ENCODE assay signal across 8 cellular contexts in the genomic region with DNA sequence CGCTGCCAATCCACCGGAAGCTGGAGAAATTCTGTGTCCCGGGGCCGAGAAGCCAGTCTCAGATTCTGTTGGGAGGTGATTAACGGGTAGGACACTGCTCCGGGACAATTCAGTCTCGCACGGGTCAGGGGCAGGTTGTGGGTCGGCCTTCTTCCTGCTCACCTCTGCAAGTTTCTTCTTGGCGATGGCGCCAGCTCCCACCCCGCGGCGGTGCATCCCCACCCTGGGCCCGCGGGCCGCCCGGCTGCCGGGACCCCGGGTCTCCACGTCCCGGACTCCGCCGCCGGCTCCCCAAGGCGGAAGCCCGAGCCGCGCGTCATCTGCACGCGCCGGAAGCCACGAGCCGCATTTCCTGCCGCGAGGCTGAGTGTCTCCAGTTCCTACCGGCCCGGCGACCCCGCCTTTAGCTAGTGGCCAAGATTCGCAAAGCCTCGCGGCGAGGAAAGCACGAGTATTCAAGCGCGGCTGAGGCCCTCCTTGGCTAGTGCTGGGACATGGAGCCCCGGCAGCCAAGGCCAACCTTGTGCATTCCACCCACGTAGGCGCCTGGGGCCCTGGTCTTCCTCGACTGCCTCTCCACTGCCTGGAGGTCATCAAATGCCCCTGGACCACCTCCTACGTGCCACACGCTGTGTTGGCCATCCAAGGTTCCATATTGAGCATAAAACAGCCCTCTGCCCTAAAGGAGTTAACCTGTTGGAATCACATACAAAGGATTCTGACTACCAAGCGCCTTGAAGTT. TPM values are rescaled to one million over a fixed set of nuclear protein-coding genes. Genes with fewer than 3 reads are reported as not detected.
DNase-seq lines count a peak whose midpoint lies in the region; ATAC-seq and TF ChIP-seq lines count a peak whose summit lies in the region.

A gene with protein sequence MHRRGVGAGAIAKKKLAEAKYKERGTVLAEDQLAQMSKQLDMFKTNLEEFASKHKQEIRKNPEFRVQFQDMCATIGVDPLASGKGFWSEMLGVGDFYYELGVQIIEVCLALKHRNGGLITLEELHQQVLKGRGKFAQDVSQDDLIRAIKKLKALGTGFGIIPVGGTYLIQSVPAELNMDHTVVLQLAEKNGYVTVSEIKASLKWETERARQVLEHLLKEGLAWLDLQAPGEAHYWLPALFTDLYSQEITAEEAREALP (minus strand): TSS at position 324 of the 742 bp plus-strand sequence. CDS start 108 bp downstream, at position 216.

- peak; percentile 77 for TF ChIP-seq POLR2A in right lobe of liver (IDR thresholded peaks at IDR 0.05)

- H3K9me3 ChIP-seq in right lobe of liver: no peaks in the 10 kb centered on the region

- TF ChIP-seq CTCF in C4-2B (conservative IDR thresholded peaks at IDR 0.05) (no peak), dorsolateral prefrontal cortex (IDR thresholded peaks at IDR 0.05 in 54 of 56, conservative IDR thresholded peaks at IDR 0.05 in 2 of 56; ENCODE audit: low read depth in 1 of 56, partially characterized antibody in 56 of 56) (peak in 30 of 56 donors; percentile 7 to 55 (median 24)), right lobe of liver (IDR thresholded peaks at IDR 0.05) (no peak)

- no peaks in the 10 kb centered on the region for H3K27me3 ChIP-seq in dorsolateral prefrontal cortex
- no peaks in the 10 kb centered on the region for H3K27me3 ChIP-seq in right lobe of liver

- peak within 1 kb of the TSS; percentile 99 for H3K4me3 Mint-ChIP-seq in activated CD4-positive, alpha-beta memory T cell treated with anti-CD3 and anti-CD28 coated beads for 36 hours

- ATAC-seq in GM19397 (IDR thresholded peaks at IDR 0.05; ENCODE audit: unreplicated experiment) (peak; percentile 91), HG03571 (IDR thresholded peaks at IDR 0.05; ENCODE audit: unreplicated experiment) (peak; percentile 83), right lobe of liver (peak; percentile 94 to 99 (median 98))

- 0% methylated on average over 5 of the region's 55 CpGs for WGBS in right lobe of liver (ENCODE audit: insufficient coverage, low coverage, low lambda C conversion rate, missing lambda C conversion rate)

- peaks cover 10% of the 10 kb centered on the region for H3K36me3 Mint-ChIP-seq in activated CD4-positive, alpha-beta memory T cell treated with anti-CD3 and anti-CD28 coated beads for 36 hours

- no peaks in the 10 kb centered on the region for H3K27me3 Mint-ChIP-seq in activated CD4-positive, alpha-beta memory T cell treated with anti-CD3 and anti-CD28 coated beads for 36 hours

- H3K4me1 ChIP-seq in right lobe of liver: peaks cover 0 to 16% (median 0%) of the 10 kb centered on the region in 4 donors

- intact Hi-C loops in activated CD4-positive, alpha-beta memory T cell treated with anti-CD3 and anti-CD28 coated beads for 36 hours (cut with micrococcal nuclease): loop anchor here (1.0 kb wide), 1 partner anchor 52 kb away; a partner anchor contains a TSS
- intact Hi-C loops in dorsolateral prefrontal cortex (cut with DNase I): loop anchor here (1.0 to 10.0 kb wide), 3 partner anchors 36 to 130 kb away; a partner anchor contains a TSS
- intact Hi-C loops in right lobe of liver (cut with DNase I): no loop called here

- H3K36me3 ChIP-seq in right lobe of liver: peaks cover 0 to 7% (median 0%) of the 10 kb centered on the region in 4 donors

- POLR2A ChIA-PET in activated CD4-positive, alpha-beta memory T cell treated with anti-CD3 and anti-CD28 coated beads for 36 hours (lab: Charles Lee): interaction anchor here (0.9 to 2.4 kb wide), 5 partner anchors 14 to 247 kb away, joined by 4 to 16 read pairs (median 4); a partner anchor contains a TSS

- H3K4me3 ChIP-seq in dorsolateral prefrontal cortex (peak within 1 kb of the TSS; percentile 58 to 100 (median 88)), right lobe of liver (peak within 1 kb of the TSS; percentile 75 to 94 (median 85))

- CTCF ChIA-PET in activated CD4-positive, alpha-beta memory T cell treated with anti-CD3 and anti-CD28 coated beads for 36 hours (lab: Charles Lee): interaction anchor here (0.6 to 1.6 kb wide), 6 partner anchors 9 to 284 kb away, joined by 3 to 9 read pairs (median 4); no protein-coding TSS in a partner anchor

- no peaks in the 10 kb centered on the region for H3K9me3 Mint-ChIP-seq in activated CD4-positive, alpha-beta memory T cell treated with anti-CD3 and anti-CD28 coated beads for 36 hours

- peak; percentile 97 for DNase-seq in NCI-H82 (lab: John Stamatoyannopoulos, UW)
- DNase-seq in activated CD4-positive, alpha-beta memory T cell treated with anti-CD3 and anti-CD28 coated beads for 36 hours: peak; percentile 96
- DNase-seq in dorsolateral prefrontal cortex: peak; percentile 86 to 96 (median 91)
- DNase-seq in right lobe of liver: peak; percentile 87 to 92 (median 90)
- DNase-seq in stimulated activated CD4-positive, alpha-beta T cell treated with anti-CD3 and anti-CD28 coated beads, Interleukin-4, amount 100 ng/mL, for 24 hours: peak; percentile 92

- H3K27ac ChIP-seq in C4-2B: peak within 1 kb of the TSS; percentile 83
- peak within 1 kb of the TSS in 58 of 59 donors; percentile 47 to 96 (median 86) for H3K27ac ChIP-seq in dorsolateral prefrontal cortex
- H3K27ac ChIP-seq in right lobe of liver: peak within 1 kb of the TSS; percentile 55 to 81 (median 73)

- H3K4me1 Mint-ChIP-seq in activated CD4-positive, alpha-beta memory T cell treated with anti-CD3 and anti-CD28 coated beads for 36 hours (ENCODE audit: low read depth): peaks cover 14% of the 10 kb centered on the region

- peak within 1 kb of the TSS; percentile 88 for H3K27ac Mint-ChIP-seq in activated CD4-positive, alpha-beta memory T cell treated with anti-CD3 and anti-CD28 coated beads for 36 hours

RNA-seq across cellular contexts. Expression of the gene that starts here (rescaled TPM):
- 100 to 1,000 TPM in 1 of 2 experiments, 10 to 100 TPM in 1; 93.5 to 105 TPM for total RNA-seq in activated CD4-positive, alpha-beta memory T cell treated with anti-CD3 and anti-CD28 coated beads for 36 hours
- total RNA-seq in dorsolateral prefrontal cortex: 100 to 1,000 TPM in 1 of 120 experiments, 10 to 100 TPM in 119; 50.1 to 104 (median 70.5) TPM
- 10 to 100 TPM; 35.8 to 62.9 (median 47.5) TPM for total RNA-seq in right lobe of liver

Comparison
In these comparisons a context has a peak if more than half of its experiments do, and no peak if none do; other contexts are left out.
1. Peak in every context shown above with its lines: DNase-seq, ATAC-seq, H3K4me3 ChIP-seq and H3K27ac ChIP-seq.
2. CTCF ChIP-seq: peak in dorsolateral prefrontal cortex (30 of 56); none in C4-2B (single experiment) and right lobe of liver (0 of 4).
3. intact Hi-C loops: an anchor here in activated CD4-positive, alpha-beta memory T cell treated with anti-CD3 and anti-CD28 coated beads for 36 hours (1.0 kb wide) and dorsolateral prefrontal cortex (1.0 to 10.0 kb wide); none called in right lobe of liver.